Comparison of ENCODE assay signal across 31 cellular contexts in the genomic region with DNA sequence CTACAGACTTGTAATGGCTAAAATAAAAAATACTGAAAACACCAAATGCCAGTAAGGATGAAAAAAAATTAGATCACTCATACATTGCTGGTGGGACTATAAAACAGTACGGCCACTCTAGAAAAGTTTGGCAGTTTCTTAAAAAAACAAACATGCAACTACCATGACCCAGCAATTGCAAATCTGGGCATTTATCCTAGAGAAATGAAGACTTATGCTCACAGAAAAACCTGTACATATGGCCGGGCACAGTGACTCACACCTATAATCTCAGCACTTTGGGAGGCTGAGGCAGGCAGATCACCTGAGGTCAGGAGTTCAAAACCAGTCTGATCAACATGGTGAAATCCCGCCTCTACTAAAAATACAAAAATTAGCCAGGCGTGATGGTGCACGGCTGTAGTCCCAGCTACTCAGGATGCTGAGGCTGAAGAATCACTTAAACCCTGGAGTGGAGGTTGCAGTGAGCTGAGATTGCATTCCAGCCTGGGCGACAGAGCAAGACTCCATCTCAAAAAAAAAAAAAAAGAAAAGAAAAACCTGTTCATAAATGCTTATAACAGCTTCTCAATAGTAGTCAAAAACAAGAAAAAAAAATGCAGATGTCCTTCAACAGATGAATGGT.
"Had no signal": no experiment of that assay in that cellular context is flagged by ENCODE, and none has a peak within 500 bp of the region (broad histone marks: within the 10 kb centered on the region; RNA-seq: fewer than 3 reads in every experiment).

No MANE protein-coding gene starts in this region.

- DNase-seq: activated CD4-positive, alpha-beta memory T cell treated with anti-CD3 and anti-CD28 coated beads for 36 hours; activated CD4-positive, alpha-beta T cell treated with anti-CD3 and anti-CD28 coated beads for 36 hours; activated CD4-positive, alpha-beta T cell treated with anti-CD3 and anti-CD28 coated beads, Interleukin-2, amount 10 ng/mL, durations not matched to agents 24 days and 14 days; activated CD4-positive, CD25-positive, alpha-beta regulatory T cell; activated CD4-positive, CD25-positive, alpha-beta regulatory T cell treated with anti-CD3 and anti-CD28 coated beads, Interleukin-2, amount 50 U/mL, for 72 hours; activated CD8-positive, alpha-beta memory T cell treated with anti-CD3 and anti-CD28 coated beads, Interleukin-2, amount 50 U/mL, for 48 hours; activated effector memory CD4-positive, alpha-beta T cell treated with Interleukin-2 at 50 U/mL for 16 hours; activated gamma-delta T cell treated with Interleukin-2 at 50 U/mL for 16 hours; activated naive CD4-positive, alpha-beta T cell treated with anti-CD3 and anti-CD28 coated beads, Interleukin-2, amount 50 U/mL, for 16 hours; activated naive CD4-positive, alpha-beta T cell treated with Interleukin-2 at 50 U/mL for 16 hours; activated T-cell treated with anti-CD3 and anti-CD28 coated beads for 4 hours; activated T-cell treated with anti-CD3 and anti-CD28 coated beads, Interleukin-2, amount 50 U/mL, for 24 hours; amniotic stem cell; anterior cingulate cortex; body of pancreas; caudate nucleus; cortex of kidney; dermis blood vessel endothelial cell; effector CD4-positive, alpha-beta T cell; effector memory CD8-positive, alpha-beta T cell; erythroblast; foreskin melanocyte; glutamatergic neuron; heart left ventricle; hypothalamus; T-helper 1 cell; T-helper 17 cell; T1000 had no signal

- H3K4me3 ChIP-seq: body of pancreas, esophagus muscularis mucosa, gastroesophageal sphincter, heart left ventricle had no signal

- ATAC-seq: activated CD4-positive, alpha-beta T cell treated with anti-CD3 and anti-CD28 coated beads for 36 hours; activated T-helper 17 cell treated with anti-CD3 and anti-CD28 coated beads, Interleukin-2, amount 50 U/mL, for 72 hours; body of pancreas; effector memory CD8-positive, alpha-beta T cell; gastroesophageal sphincter; heart left ventricle; T-helper 17 cell had no signal
